Comparison of ENCODE assay signal across 8 cellular contexts in genomic region chr19:20039203-20039723, GRCh38.
A peak's percentile ranks its signal among the peaks of the same experiment; 100 is the strongest.
DNase-seq lines count a peak whose midpoint lies in the region; ATAC-seq and TF ChIP-seq lines count a peak whose summit lies in the region.

Gene ZNF682, minus strand, starts transcription at chr19:20039505. Its CDS starts 160 bp downstream, at chr19:20039345.

- no peak for TF ChIP-seq CTCF in coronary artery (IDR thresholded peaks at IDR 0.05)

- ATAC-seq in GM18502 (IDR thresholded peaks at IDR 0.05; ENCODE audit: poor library complexity, unreplicated experiment) (peak; percentile 99), HG02938 (IDR thresholded peaks at IDR 0.05; ENCODE audit: unreplicated experiment) (peak; percentile 97)

- peak within 1 kb of the TSS; percentile 58 to 83 for H3K27ac ChIP-seq in coronary artery

- DNase-seq in NCI-H2107 treated with DMSO at 0.1 percent for 48 hours (lab: John Stamatoyannopoulos, UW; ENCODE audit: unreplicated experiment) (peak; percentile 86), coronary artery (ENCODE audit: low spot score) (peak; percentile 96), kidney tubule cell (ENCODE audit: low spot score) (peak; percentile 93), NOMO-1 treated with DMSO at 0.1 percent for 48 hours (lab: John Stamatoyannopoulos, UW; ENCODE audit: unreplicated experiment) (no peak)
- peak; percentile 94 to 96 for DNase-seq in activated CD4-positive, alpha-beta T cell treated with anti-CD3 and anti-CD28 coated beads for 4 hours
- peak; percentile 92 to 93 for DNase-seq in stimulated activated CD4-positive, alpha-beta T cell treated with anti-CD3 and anti-CD28 coated beads, Interleukin-15, amount 100 ng/mL, for 48 hours (ENCODE audit: low read depth in 2 of 2)

- H3K4me3 ChIP-seq in coronary artery, result peak within 1 kb of the TSS; percentile 91
